In genomic region chr15:85793641-85794597, GRCh38 we compare ENCODE assay signal across 8 cellular contexts. TPM values are rescaled to one million over a fixed set of nuclear protein-coding genes. Genes with fewer than 3 reads are reported as not detected.
DNase-seq lines count a peak whose midpoint lies in the region; ATAC-seq lines count a peak whose summit lies in the region.

No MANE protein-coding gene starts in this region.

- no peaks in the 10 kb centered on the region for H3K27me3 ChIP-seq in CD8-positive, alpha-beta memory T cell (ENCODE audit: insufficient read depth, low read length, poor library complexity, severe bottlenecking)
- H3K27me3 ChIP-seq in HUES48 (ENCODE audit: control insufficient read depth, insufficient read depth, low read length) (peaks cover 8% of the 10 kb centered on the region), mesenchymal stem cell (ENCODE audit: control insufficient read depth in 1 of 2, insufficient read depth in 1 of 2, low read length in 2 of 2) (peaks cover 0 to 13% of the 10 kb centered on the region in 2 experiments)

- 3% methylated on average over 56 of the region's 56 CpGs for WGBS in mesenchymal stem cell

- H3K27ac ChIP-seq in CD8-positive, alpha-beta memory T cell (ENCODE audit: low read depth, low read length): peak overlapping the region; percentile 62
- H3K27ac ChIP-seq in HUES48 (ENCODE audit: low read depth, low read length) (peak overlapping the region; percentile 92), mesenchymal stem cell (ENCODE audit: low read length, poor library complexity, severe bottlenecking) (no peak overlapping the region)

- no peak overlapping the region for H2BK15ac ChIP-seq in mesenchymal stem cell (ENCODE audit: low read depth, poor library complexity, severe bottlenecking)

- no peak overlapping the region for H3K23ac ChIP-seq in mesenchymal stem cell (ENCODE audit: low read length in 2 of 2)

- peak overlapping the region; percentile 90 to 98 (median 91) for H3K4me3 Mint-ChIP-seq in CD8-positive, alpha-beta memory T cell
- peak overlapping the region; percentile 87 to 89 for H3K4me3 Mint-ChIP-seq in stimulated activated naive CD8-positive, alpha-beta T cell treated with anti-CD3 and anti-CD28 coated beads, Interleukin-15, amount 100 ng/mL, for 72 hours

- CTCF ChIA-PET in CD8-positive, alpha-beta memory T cell (lab: Charles Lee): interaction anchor here (1.5 to 2.1 kb wide), 2 partner anchors 47 to 65 kb away, joined by 3 to 8 read pairs; no protein-coding TSS in a partner anchor

- no peak overlapping the region for H3K4ac ChIP-seq in mesenchymal stem cell (ENCODE audit: low read depth in 1 of 2, low read length in 2 of 2)

- H3K4me1 Mint-ChIP-seq in CD8-positive, alpha-beta memory T cell: peaks cover 32 to 50% (median 46%) of the 10 kb centered on the region in 3 donors
- H3K4me1 Mint-ChIP-seq in stimulated activated naive CD8-positive, alpha-beta T cell treated with anti-CD3 and anti-CD28 coated beads, Interleukin-15, amount 100 ng/mL, for 72 hours: peaks cover 31% of the 10 kb centered on the region

- H3K9ac ChIP-seq in HUES48 (ENCODE audit: low read depth, low read length) (peak overlapping the region; percentile 79), mesenchymal stem cell (ENCODE audit: low read length) (peak overlapping the region; percentile 82)

- no peaks in the 10 kb centered on the region for H3K36me3 ChIP-seq in CD8-positive, alpha-beta memory T cell (ENCODE audit: insufficient read depth, low read length)
- no peaks in the 10 kb centered on the region for H3K36me3 ChIP-seq in HUES48 (ENCODE audit: control insufficient read depth, insufficient read depth, low read length)
- no peaks in the 10 kb centered on the region for H3K36me3 ChIP-seq in mesenchymal stem cell (ENCODE audit: control insufficient read depth in 1 of 2, insufficient read depth in 2 of 2, low read depth in 1 of 2, low read length in 2 of 2)

- no peak overlapping the region for H2BK5ac ChIP-seq in mesenchymal stem cell (ENCODE audit: low read depth, low read length, poor library complexity, severe bottlenecking)

- peak overlapping the region; percentile 1 for H4K8ac ChIP-seq in mesenchymal stem cell (ENCODE audit: low read length)

- H3K14ac ChIP-seq in mesenchymal stem cell (ENCODE audit: low read length in 2 of 2): no peak overlapping the region

- H2BK120ac ChIP-seq in mesenchymal stem cell (ENCODE audit: low read depth, low read length): no peak overlapping the region

- no peak overlapping the region for H3K18ac ChIP-seq in mesenchymal stem cell (ENCODE audit: low read depth in 1 of 2, low read length in 2 of 2)

- peaks cover 34% of the 10 kb centered on the region for H3K4me1 ChIP-seq in CD8-positive, alpha-beta memory T cell (ENCODE audit: insufficient read depth, low read length)
- peaks cover 19% of the 10 kb centered on the region for H3K4me1 ChIP-seq in HUES48 (ENCODE audit: control insufficient read depth, insufficient read depth, low read length)
- H3K4me1 ChIP-seq in mesenchymal stem cell (ENCODE audit: control insufficient read depth, insufficient read depth, low read depth, low read length): peaks cover 12% of the 10 kb centered on the region

- peak overlapping the region; percentile 92 for H2AFZ ChIP-seq in mesenchymal stem cell (ENCODE audit: low read depth, low read length)

- H3K27ac Mint-ChIP-seq in CD8-positive, alpha-beta memory T cell: peak overlapping the region; percentile 39 to 93 (median 84)
- peak overlapping the region; percentile 75 to 78 for H3K27ac Mint-ChIP-seq in stimulated activated naive CD8-positive, alpha-beta T cell treated with anti-CD3 and anti-CD28 coated beads, Interleukin-15, amount 100 ng/mL, for 72 hours

- ATAC-seq in GM21447 (IDR thresholded peaks at IDR 0.05; ENCODE audit: unreplicated experiment): peak; percentile 41
- peak; percentile 27 to 47 for ATAC-seq in activated CD4-positive, CD25-positive, alpha-beta regulatory T cell treated with anti-CD3 and anti-CD28 coated beads, Interleukin-2, amount 50 U/mL, for 24 hours
- ATAC-seq in stimulated activated naive CD8-positive, alpha-beta T cell treated with anti-CD3 and anti-CD28 coated beads, Interleukin-15, amount 100 ng/mL, for 72 hours: peak; percentile 71

- peak overlapping the region; percentile 77 for H3K4me3 ChIP-seq in CD8-positive, alpha-beta memory T cell (ENCODE audit: low read length)
- H3K4me3 ChIP-seq in HUES48 (ENCODE audit: low read depth, low read length): peak overlapping the region; percentile 96
- peak overlapping the region; percentile 78 to 88 for H3K4me3 ChIP-seq in mesenchymal stem cell (ENCODE audit: insufficient read depth in 1 of 2, low read depth in 1 of 2, low read length in 2 of 2)

- H3K9me3 Mint-ChIP-seq in CD8-positive, alpha-beta memory T cell: no peaks in the 10 kb centered on the region
- no peaks in the 10 kb centered on the region for H3K9me3 Mint-ChIP-seq in stimulated activated naive CD8-positive, alpha-beta T cell treated with anti-CD3 and anti-CD28 coated beads, Interleukin-15, amount 100 ng/mL, for 72 hours

- DNase-seq in CD8-positive, alpha-beta memory T cell: peak in 4 of 5 donors; percentile 21 to 56 (median 37)
- DNase-seq in ecto neural progenitor cell (ENCODE audit: low spot score) (peak; percentile 69), mesenchymal stem cell (peak; percentile 47), KG1 (lab: John Stamatoyannopoulos, UW) (no peak)
- DNase-seq in stimulated activated naive CD8-positive, alpha-beta T cell treated with anti-CD3 and anti-CD28 coated beads, Interleukin-15, amount 100 ng/mL, for 72 hours: peak; percentile 52 to 55

- H4K91ac ChIP-seq in mesenchymal stem cell (ENCODE audit: low read length): no peak overlapping the region

- no peaks in the 10 kb centered on the region for H3K9me3 ChIP-seq in CD8-positive, alpha-beta memory T cell (ENCODE audit: low read length)
- no peaks in the 10 kb centered on the region for H3K9me3 ChIP-seq in HUES48 (ENCODE audit: control insufficient read depth, insufficient read depth, low read length)
- H3K9me3 ChIP-seq in mesenchymal stem cell (ENCODE audit: control insufficient read depth, low read length): no peaks in the 10 kb centered on the region

- H3K36me3 Mint-ChIP-seq in CD8-positive, alpha-beta memory T cell: peaks cover 0 to 5% (median 0%) of the 10 kb centered on the region in 3 donors

- peaks cover 32% of the 10 kb centered on the region for H3K79me1 ChIP-seq in mesenchymal stem cell (replicated peaks; ENCODE audit: low read length, poor library complexity, severe bottlenecking)

- no peak overlapping the region for H2AK5ac ChIP-seq in mesenchymal stem cell (ENCODE audit: low read length, severe bottlenecking)

- POLR2A ChIA-PET in CD8-positive, alpha-beta memory T cell (lab: Charles Lee): interaction anchor here (0.6 to 1.0 kb wide), 2 partner anchors 8 to 60 kb away, joined by 3 to 4 read pairs; no protein-coding TSS in a partner anchor

- peaks cover 1 to 7% of the 10 kb centered on the region in 2 donors for H3K27me3 Mint-ChIP-seq in CD8-positive, alpha-beta memory T cell
- H3K27me3 Mint-ChIP-seq in stimulated activated naive CD8-positive, alpha-beta T cell treated with anti-CD3 and anti-CD28 coated beads, Interleukin-15, amount 100 ng/mL, for 72 hours: no peaks in the 10 kb centered on the region

- H2BK12ac ChIP-seq in mesenchymal stem cell (ENCODE audit: low read length in 2 of 2): no peak overlapping the region

- peak overlapping the region; percentile 78 for H3K4me2 ChIP-seq in mesenchymal stem cell (ENCODE audit: low read length, poor library complexity, severe bottlenecking)

RNA-seq across cellular contexts. Expression of gene KLHL25, which starts 0.8 kb away (rescaled TPM):
- 1 to 10 TPM; 5.1 to 5.4 TPM for total RNA-seq in CD8-positive, alpha-beta memory T cell
- 0.75 TPM for polyA plus RNA-seq in CD8-positive, alpha-beta memory T cell
- 1.3 TPM for polyA plus RNA-seq in mesenchymal stem cell (2013, experiment 1 of 2)
- 1.3 TPM for polyA plus RNA-seq in mesenchymal stem cell (2013, experiment 2 of 2)
